In genomic region chr12:110574717-110575230, GRCh38 we compare ENCODE assay signal across 7 cellular contexts. TPM values are rescaled to one million over a fixed set of nuclear protein-coding genes. Genes with fewer than 3 reads are reported as not detected.
A peak's percentile ranks its signal among the peaks of the same experiment; 100 is the strongest.
DNase-seq lines count a peak whose midpoint lies in the region; ATAC-seq and TF ChIP-seq lines count a peak whose summit lies in the region.
"Not testable (repeated sequence)": the region's sequence is repeated elsewhere in the genome, so short reads cannot be mapped to it uniquely, and the experiment has no call there.

No MANE protein-coding gene starts in this region.

- DNase-seq in CD4-positive, alpha-beta T cell; RWPE2 (ENCODE audit: low spot score); activated naive CD4-positive, alpha-beta T cell treated with anti-CD3 and anti-CD28 coated beads for 36 hours; MCF 10A (ENCODE audit: unreplicated experiment); right atrium auricular region (ENCODE audit: low spot score); stimulated activated naive CD8-positive, alpha-beta T cell treated with anti-CD3 and anti-CD28 coated beads, Interleukin-15, amount 100 ng/mL, for 72 hours: not testable (repeated sequence)

- CTCF ChIA-PET in CD4-positive, alpha-beta T cell (lab: Charles Lee) = interaction anchor here (0.6 to 3.8 kb wide), 10 partner anchors 11 to 1919 kb away, joined by 3 to 15 read pairs (median 4); partner anchors contain the start of genes ARPC3 and FAM216A
- CTCF ChIA-PET in activated naive CD4-positive, alpha-beta T cell treated with anti-CD3 and anti-CD28 coated beads for 36 hours (lab: Charles Lee) = interaction anchor here (0.7 to 2.9 kb wide), 5 partner anchors 9 to 125 kb away, joined by 3 to 20 read pairs (median 3); no protein-coding TSS in a partner anchor
- CTCF ChIA-PET in MCF 10A (lab: Yijun Ruan, JAX) = interaction anchor here (0.6 to 2.0 kb wide), 4 partner anchors 8 to 1375 kb away, joined by 4 to 10 read pairs (median 6); no protein-coding TSS in a partner anchor

- H3K9me3 Mint-ChIP-seq in CD4-positive, alpha-beta T cell; MCF 10A (ENCODE audit: unreplicated experiment); stimulated activated naive CD8-positive, alpha-beta T cell treated with anti-CD3 and anti-CD28 coated beads, Interleukin-15, amount 100 ng/mL, for 72 hours: not testable (repeated sequence)
- peaks cover 14% of the 10 kb centered on the region for H3K9me3 Mint-ChIP-seq in activated naive CD4-positive, alpha-beta T cell treated with anti-CD3 and anti-CD28 coated beads for 36 hours

- H3K36me3 Mint-ChIP-seq in CD4-positive, alpha-beta T cell (ENCODE audit: low read depth) = peaks cover 40% of the 10 kb centered on the region
- H3K36me3 Mint-ChIP-seq in activated naive CD4-positive, alpha-beta T cell treated with anti-CD3 and anti-CD28 coated beads for 36 hours (ENCODE audit: low read depth) = peaks cover 25% of the 10 kb centered on the region
- H3K36me3 Mint-ChIP-seq in MCF 10A (ENCODE audit: insufficient read depth, unreplicated experiment) = peaks cover 22% of the 10 kb centered on the region

- H3K9ac ChIP-seq in mucosa of rectum (ENCODE audit: low read depth in 1 of 2, low read length in 2 of 2) = peak overlapping the region in 1 of 2 donors; percentile 38

- H3K4me1 ChIP-seq in RWPE2 (ENCODE audit: insufficient read depth, poor library complexity, severe bottlenecking) (peaks cover 40% of the 10 kb centered on the region), right atrium auricular region (peaks cover 0 to 46% of the 10 kb centered on the region in 2 donors), mucosa of rectum (ENCODE audit: control insufficient read depth in 2 of 2, insufficient read depth in 2 of 2, low read length in 2 of 2) (peaks cover 35 to 47% of the 10 kb centered on the region in 2 donors)

- peaks cover 22% of the 10 kb centered on the region for H3K36me3 ChIP-seq in RWPE2 (ENCODE audit: low read depth)
- not testable (repeated sequence) for H3K36me3 ChIP-seq in right atrium auricular region; mucosa of rectum (ENCODE audit: control insufficient read depth in 2 of 2, insufficient read depth in 2 of 2, low read length in 2 of 2)

- not testable (repeated sequence) for ATAC-seq in CD4-positive, alpha-beta T cell (ENCODE audit: poor library complexity); RWPE2 (ENCODE audit: low read depth); stimulated activated naive CD8-positive, alpha-beta T cell treated with anti-CD3 and anti-CD28 coated beads, Interleukin-15, amount 100 ng/mL, for 72 hours

- TF ChIP-seq CTCF in CD4-positive, alpha-beta T cell (IDR thresholded peaks at IDR 0.05); RWPE2 (IDR thresholded peaks at IDR 0.05; ENCODE audit: poor library complexity, severe bottlenecking); MCF 10A (IDR thresholded peaks at IDR 0.05; ENCODE audit: unreplicated experiment); right atrium auricular region (IDR thresholded peaks at IDR 0.05): not testable (repeated sequence)

- not testable (repeated sequence) for H3K27ac ChIP-seq in CD4-positive, alpha-beta T cell (ENCODE audit: low read depth, low read length)
- peak overlapping the region; percentile 99 for H3K27ac ChIP-seq in RWPE2 (ENCODE audit: poor library complexity, severe bottlenecking)
- H3K27ac ChIP-seq in right atrium auricular region = peak overlapping the region; percentile 15 to 64
- peak overlapping the region; percentile 56 to 80 for H3K27ac ChIP-seq in mucosa of rectum (ENCODE audit: low read depth in 2 of 2, low read length in 2 of 2)

- POLR2A ChIA-PET in CD4-positive, alpha-beta T cell (lab: Charles Lee) = interaction anchor here (0.6 to 2.0 kb wide), 3 partner anchors 11 to 140 kb away, joined by 3 to 8 read pairs (median 5); no protein-coding TSS in a partner anchor
- POLR2A ChIA-PET in MCF 10A (lab: Yijun Ruan, JAX) = interaction anchor here (1.0 to 11.6 kb wide), 4 partner anchors 13 to 73 kb away, joined by 4 to 336 read pairs (median 304); partner anchors contain the start of genes RAD9B and VPS29

- peaks cover 12% of the 10 kb centered on the region for H3K9me3 ChIP-seq in CD4-positive, alpha-beta T cell (ENCODE audit: control insufficient read depth, low read length)
- not testable (repeated sequence) for H3K9me3 ChIP-seq in RWPE2 (ENCODE audit: severe bottlenecking); mucosa of rectum (ENCODE audit: control insufficient read depth in 2 of 2, low read length in 2 of 2)
- H3K9me3 ChIP-seq in right atrium auricular region = peaks cover 0 to 13% of the 10 kb centered on the region in 2 donors

- intact Hi-C loops in CD4-positive, alpha-beta T cell (cut with DNase I, micrococcal nuclease) = not testable (repeated sequence)
- intact Hi-C loops in activated naive CD4-positive, alpha-beta T cell treated with anti-CD3 and anti-CD28 coated beads for 36 hours (cut with micrococcal nuclease) = loop anchor here (5.0 kb wide), 2 partner anchors 833 to 858 kb away; partner anchors contain the start of gene SH2B3
- intact Hi-C loops in MCF 10A (cut with micrococcal nuclease) = loop anchor here (5.0 kb wide), 1 partner anchor 37 kb away; no protein-coding TSS in a partner anchor

- peaks cover 58% of the 10 kb centered on the region for H3K4me1 Mint-ChIP-seq in CD4-positive, alpha-beta T cell (ENCODE audit: low read depth)
- peaks cover 68% of the 10 kb centered on the region for H3K4me1 Mint-ChIP-seq in activated naive CD4-positive, alpha-beta T cell treated with anti-CD3 and anti-CD28 coated beads for 36 hours (ENCODE audit: low read depth)
- H3K4me1 Mint-ChIP-seq in MCF 10A (ENCODE audit: insufficient read depth, unreplicated experiment) = peaks cover 26% of the 10 kb centered on the region
- peaks cover 65% of the 10 kb centered on the region for H3K4me1 Mint-ChIP-seq in stimulated activated naive CD8-positive, alpha-beta T cell treated with anti-CD3 and anti-CD28 coated beads, Interleukin-15, amount 100 ng/mL, for 72 hours

- not testable (repeated sequence) for H3K27me3 ChIP-seq in CD4-positive, alpha-beta T cell (ENCODE audit: control insufficient read depth, insufficient read depth, low read length); RWPE2 (ENCODE audit: insufficient read depth, poor library complexity, severe bottlenecking); right atrium auricular region; mucosa of rectum (ENCODE audit: control insufficient read depth in 2 of 2, insufficient read depth in 2 of 2, low read length in 2 of 2)

- H3K27ac Mint-ChIP-seq in CD4-positive, alpha-beta T cell = peak overlapping the region; percentile 55
- peak overlapping the region; percentile 41 for H3K27ac Mint-ChIP-seq in activated naive CD4-positive, alpha-beta T cell treated with anti-CD3 and anti-CD28 coated beads for 36 hours
- H3K27ac Mint-ChIP-seq in MCF 10A (ENCODE audit: low read depth, unreplicated experiment) = peak overlapping the region; percentile 97
- peak overlapping the region in 1 of 2 donors; percentile 27 for H3K27ac Mint-ChIP-seq in stimulated activated naive CD8-positive, alpha-beta T cell treated with anti-CD3 and anti-CD28 coated beads, Interleukin-15, amount 100 ng/mL, for 72 hours

- H3K4me3 Mint-ChIP-seq in CD4-positive, alpha-beta T cell; activated naive CD4-positive, alpha-beta T cell treated with anti-CD3 and anti-CD28 coated beads for 36 hours; MCF 10A (ENCODE audit: unreplicated experiment): not testable (repeated sequence)
- peak overlapping the region; percentile 26 to 59 for H3K4me3 Mint-ChIP-seq in stimulated activated naive CD8-positive, alpha-beta T cell treated with anti-CD3 and anti-CD28 coated beads, Interleukin-15, amount 100 ng/mL, for 72 hours

- BruUV-seq in MCF 10A (replicated peaks; lab: Mats Ljungman, UMichigan) = not testable (repeated sequence)

- H3K27me3 Mint-ChIP-seq in CD4-positive, alpha-beta T cell; activated naive CD4-positive, alpha-beta T cell treated with anti-CD3 and anti-CD28 coated beads for 36 hours (ENCODE audit: low read depth); MCF 10A (ENCODE audit: insufficient read depth, unreplicated experiment); stimulated activated naive CD8-positive, alpha-beta T cell treated with anti-CD3 and anti-CD28 coated beads, Interleukin-15, amount 100 ng/mL, for 72 hours: not testable (repeated sequence)

- H3K4me3 ChIP-seq in RWPE2 (ENCODE audit: severe bottlenecking); right atrium auricular region: not testable (repeated sequence)
- peak overlapping the region in 1 of 2 donors; percentile 27 for H3K4me3 ChIP-seq in mucosa of rectum (ENCODE audit: low read length in 2 of 2)

RNA-seq across cellular contexts. Expression of gene PPTC7, which starts 8.3 kb away (rescaled TPM):
- 10 to 100 TPM; 53.8 to 54.8 TPM for total RNA-seq in CD4-positive, alpha-beta T cell
- 10 to 100 TPM; 41.1 to 43.2 TPM for total RNA-seq in activated naive CD4-positive, alpha-beta T cell treated with anti-CD3 and anti-CD28 coated beads for 36 hours
- total RNA-seq in MCF 10A (2022) (32.0 and 36.5 TPM in 2 replicates), right atrium auricular region (10 to 100 TPM; 32.1 to 53.6 TPM)

RNA-seq across cellular contexts. Expression of gene TCTN1, which starts 39.2 kb away (rescaled TPM):
- 1 to 10 TPM; 5.0 to 5.5 TPM for total RNA-seq in CD4-positive, alpha-beta T cell
- 1 to 10 TPM; 5.2 to 5.8 TPM for total RNA-seq in activated naive CD4-positive, alpha-beta T cell treated with anti-CD3 and anti-CD28 coated beads for 36 hours
- total RNA-seq in MCF 10A (2022) = 36.5 and 38.9 TPM in 2 replicates
- total RNA-seq in right atrium auricular region = 10 to 100 TPM; 23.7 to 29.0 TPM
